Comparison of ENCODE assay signal across 10 cellular contexts in the genomic region with DNA sequence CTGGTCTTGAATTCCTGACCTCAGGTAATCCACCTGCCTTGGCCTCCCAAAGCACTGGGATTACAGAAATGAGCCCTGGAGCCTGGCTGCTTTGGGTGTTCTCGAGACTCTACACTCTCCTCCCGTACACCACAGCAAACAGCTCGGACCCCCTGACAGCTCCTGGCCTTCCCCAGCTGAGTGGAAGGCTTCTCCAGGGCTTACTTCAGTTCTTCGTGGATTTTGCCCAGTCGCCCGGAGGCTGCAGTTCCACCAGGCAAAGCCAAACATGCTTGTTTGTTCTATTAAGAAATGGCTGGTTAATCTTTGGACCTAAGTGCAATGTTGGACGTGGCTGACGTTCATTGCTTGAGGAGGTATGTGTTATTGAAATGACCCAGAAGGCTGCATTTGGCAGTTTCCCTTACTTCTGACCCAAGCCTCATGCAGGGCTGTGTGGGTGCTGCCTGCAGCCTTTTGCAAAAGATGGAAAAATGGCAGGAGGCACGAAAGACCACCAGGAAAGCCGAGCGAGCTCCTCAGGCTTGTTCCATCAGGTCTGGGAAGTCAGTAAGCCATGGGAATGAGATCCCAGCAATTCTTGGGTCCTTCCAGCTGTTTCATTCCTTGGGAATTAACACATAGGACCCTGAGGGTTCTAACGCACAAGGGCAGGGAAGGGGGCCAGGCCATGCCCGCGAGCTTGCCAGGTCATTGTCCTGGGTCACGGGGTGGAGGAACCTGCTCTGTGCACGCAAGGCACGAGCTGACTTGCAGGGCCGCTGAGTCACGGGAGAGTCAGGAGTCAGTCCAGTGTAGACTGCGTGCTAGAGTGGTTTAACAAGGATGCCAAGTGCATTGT. TPM values are rescaled to one million over a fixed set of nuclear protein-coding genes. Genes with fewer than 3 reads are reported as not detected.
DNase-seq lines count a peak whose midpoint lies in the region; ATAC-seq and TF ChIP-seq lines count a peak whose summit lies in the region.
"Had no signal": no experiment of that assay in that cellular context is flagged by ENCODE, and none has a peak within 500 bp of the region (broad histone marks: within the 10 kb centered on the region; RNA-seq: fewer than 3 reads in every experiment).

No MANE protein-coding gene starts in this region.

- no peaks in the 10 kb centered on the region for H3K36me3 ChIP-seq in lower lobe of right lung
- H3K36me3 ChIP-seq: neutrophil had no signal

- peak; percentile 50 to 54 for ATAC-seq in lower lobe of right lung
- ATAC-seq in HG03280 (IDR thresholded peaks at IDR 0.05; ENCODE audit: unreplicated experiment), result no peak

- H3K27me3 ChIP-seq in lower lobe of right lung (ENCODE audit: low read depth), result no peaks in the 10 kb centered on the region
- H3K27me3 ChIP-seq: neutrophil had no signal

- H3K27ac ChIP-seq in lower lobe of right lung, result no peak overlapping the region
- H3K27ac ChIP-seq: neutrophil had no signal

- intact Hi-C loops in lower lobe of right lung (cut with DNase I), result no loop called here

- no peaks in the 10 kb centered on the region for H3K9me3 ChIP-seq in lower lobe of right lung
- H3K9me3 ChIP-seq: neutrophil had no signal

- TF ChIP-seq CTCF in AG09309 (IDR thresholded peaks at IDR 0.05; ENCODE audit: control insufficient read depth, insufficient read depth, low read depth, low read length, missing control alignments) (no peak), lower lobe of right lung (IDR thresholded peaks at IDR 0.05) (no peak)

- no peaks in the 10 kb centered on the region for H3K4me1 ChIP-seq in lower lobe of right lung

- peak; percentile 46 for DNase-seq in AG09309 (ENCODE audit: low read depth)
- DNase-seq in LHCN-M2 (ENCODE audit: low read depth), result peak; percentile 91
- DNase-seq in dedifferentiated amniotic fluid mesenchymal stem cell (ENCODE audit: extremely low spot score), result peak; percentile 20
- no peak for DNase-seq in lower lobe of right lung
- no peak for DNase-seq in GDM1 (lab: John Stamatoyannopoulos, UW)
- DNase-seq in midbrain (lab: John Stamatoyannopoulos, UW), result no peak
- DNase-seq in NCI-H345 (lab: John Stamatoyannopoulos, UW), result no peak
- DNase-seq: activated CD4-positive, alpha-beta T cell treated with anti-CD3 and anti-CD28 coated beads, Interleukin-2, amount 50 U/mL, for 1 hour had no signal

- no peak overlapping the region for H3K4me3 ChIP-seq in AG09309 (ENCODE audit: control insufficient read depth, low read depth, low read length)
- no peak overlapping the region for H3K4me3 ChIP-seq in lower lobe of right lung

RNA-seq across cellular contexts. Expression of a gene that starts 23.9 kb away (rescaled TPM):
- 20.5 and 26.7 TPM in 2 replicates for total RNA-seq in LHCN-M2 (2014; rRNA removed)
- polyA plus RNA-seq in LHCN-M2 (2012), result 16.9 TPM
- total RNA-seq in lower lobe of right lung, result 33.9 TPM

Comparison
In these comparisons a context has a peak if more than half of its experiments do, and no peak if none do; other contexts are left out.
1. DNase-seq: peak in AG09309 (single experiment), LHCN-M2 (single experiment) and dedifferentiated amniotic fluid mesenchymal stem cell (single experiment); none in lower lobe of right lung (single experiment), GDM1 (single experiment), midbrain (single experiment) and NCI-H345 (single experiment).